ENCODE assay signal across 8 cellular contexts in the genomic region with DNA sequence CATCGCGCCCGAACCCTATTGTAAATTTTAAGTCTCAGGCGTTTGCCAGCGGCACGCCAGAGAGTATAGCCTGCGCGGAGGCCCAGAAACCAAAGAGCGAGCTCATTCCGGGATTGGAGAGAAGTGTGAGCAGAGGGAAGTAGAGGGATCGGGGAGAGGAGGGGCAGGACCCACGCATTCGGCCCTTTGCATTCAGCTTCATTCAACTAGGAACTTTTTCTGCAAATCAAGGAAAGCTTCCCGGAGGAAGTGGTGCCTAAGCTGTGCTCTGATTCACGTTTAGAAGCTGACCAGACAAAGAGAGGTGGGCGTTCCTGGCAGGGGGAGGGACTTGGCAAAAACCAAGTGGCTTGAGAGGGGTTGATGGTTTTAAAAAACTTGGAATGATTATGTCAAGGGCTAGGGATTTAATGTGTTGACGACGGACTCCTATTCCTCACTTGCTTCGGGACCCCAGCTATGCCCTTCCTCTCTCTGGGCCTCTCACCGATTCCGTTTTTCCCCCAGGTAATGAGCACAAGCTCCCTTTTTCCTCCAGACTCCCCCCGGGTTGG. TPM values are rescaled to one million over a fixed set of nuclear protein-coding genes. Genes with fewer than 3 reads are reported as not detected.
DNase-seq lines count a peak whose midpoint lies in the region; ATAC-seq, FAIRE-seq and TF ChIP-seq lines count a peak whose summit lies in the region.

No MANE protein-coding gene starts in this region.

- no peaks in the 10 kb centered on the region for H3K27me3 ChIP-seq in CD4-positive, CD25-positive, alpha-beta regulatory T cell (ENCODE audit: control insufficient read depth, insufficient read depth, low read length)
- H3K27me3 ChIP-seq in NT2/D1 (ENCODE audit: insufficient read depth, insufficient read length) (no peaks in the 10 kb centered on the region), astrocyte (ENCODE audit: insufficient read depth, low read length) (no peaks in the 10 kb centered on the region)

- DNase-seq in CD4-positive, CD25-positive, alpha-beta regulatory T cell = no peak
- DNase-seq in HT1080 (ENCODE audit: low read depth) (peak; percentile 90), NT2/D1 (ENCODE audit: low read depth, low spot score) (peak; percentile 83), astrocyte (ENCODE audit: low read depth) (peak; percentile 90), hippocampal formation (lab: John Stamatoyannopoulos, UW) (peak; percentile 91 to 97), sciatic nerve (ENCODE audit: low spot score) (peak; percentile 91), activated gamma-delta T cell (lab: John Stamatoyannopoulos, UW) (no peak)

- peak overlapping the region; percentile 86 for H3K9ac ChIP-seq in NT2/D1 (ENCODE audit: insufficient read length, low read depth)
- peak overlapping the region; percentile 90 for H3K9ac ChIP-seq in astrocyte (ENCODE audit: low read length)

- intact Hi-C loops in sciatic nerve (cut with DNase I) = loop anchor here (10.0 kb wide), 1 partner anchor 91 kb away; the partner anchor contains the start of genes NOSIP and PRRG2

- peaks cover 41% of the 10 kb centered on the region for H3K79me2 ChIP-seq in astrocyte (ENCODE audit: insufficient read depth, low read length)

- peak overlapping the region; percentile 85 for H3K4me2 ChIP-seq in astrocyte (ENCODE audit: low read length)

- peaks cover 0 to 1% (median 0%) of the 10 kb centered on the region in 7 donors for H3K9me3 Mint-ChIP-seq in CD4-positive, CD25-positive, alpha-beta regulatory T cell
- no peaks in the 10 kb centered on the region for H3K9me3 Mint-ChIP-seq in astrocyte (ENCODE audit: unreplicated experiment)

- peaks cover 51% of the 10 kb centered on the region for H3K4me1 ChIP-seq in CD4-positive, CD25-positive, alpha-beta regulatory T cell (ENCODE audit: control insufficient read depth, insufficient read depth, low read length, poor library complexity, severe bottlenecking)
- H3K4me1 ChIP-seq in NT2/D1 (ENCODE audit: insufficient read depth, insufficient read length) = peaks cover 11% of the 10 kb centered on the region
- peaks cover 23% of the 10 kb centered on the region for H3K4me1 ChIP-seq in astrocyte (ENCODE audit: insufficient read depth, low read length)

- peaks cover 5 to 56% (median 32%) of the 10 kb centered on the region in 4 donors for H3K4me1 Mint-ChIP-seq in CD4-positive, CD25-positive, alpha-beta regulatory T cell
- peaks cover 6% of the 10 kb centered on the region for H3K4me1 Mint-ChIP-seq in astrocyte (ENCODE audit: low read depth, unreplicated experiment)

- H4K20me1 ChIP-seq in astrocyte (ENCODE audit: insufficient read depth, low read length) = peaks cover 36% of the 10 kb centered on the region

- no peak for TF ChIP-seq CTCF in astrocyte (IDR thresholded peaks at IDR 0.05; ENCODE audit: insufficient read depth, low read depth, low read length)

- H3K27ac ChIP-seq in CD4-positive, CD25-positive, alpha-beta regulatory T cell (ENCODE audit: insufficient read depth, low read length, poor library complexity, severe bottlenecking) = peak overlapping the region; percentile 98
- H3K27ac ChIP-seq in astrocyte (ENCODE audit: low read depth, low read length) = peak overlapping the region; percentile 98

- H3K36me3 Mint-ChIP-seq in CD4-positive, CD25-positive, alpha-beta regulatory T cell = no peaks in the 10 kb centered on the region
- peaks cover 6% of the 10 kb centered on the region for H3K36me3 Mint-ChIP-seq in astrocyte (ENCODE audit: low read depth, unreplicated experiment)

- peaks cover 2% of the 10 kb centered on the region for H3K36me3 ChIP-seq in CD4-positive, CD25-positive, alpha-beta regulatory T cell (ENCODE audit: control insufficient read depth, insufficient read depth, low read length)
- peaks cover 35% of the 10 kb centered on the region for H3K36me3 ChIP-seq in NT2/D1 (ENCODE audit: insufficient read depth, insufficient read length, low read length)
- H3K36me3 ChIP-seq in astrocyte (ENCODE audit: insufficient read depth, low read length) = no peaks in the 10 kb centered on the region

- peak overlapping the region; percentile 99 to 100 (median 99) for H3K27ac Mint-ChIP-seq in CD4-positive, CD25-positive, alpha-beta regulatory T cell
- H3K27ac Mint-ChIP-seq in astrocyte (ENCODE audit: unreplicated experiment) = peak overlapping the region; percentile 100

- no peaks in the 10 kb centered on the region for H3K9me3 ChIP-seq in CD4-positive, CD25-positive, alpha-beta regulatory T cell (ENCODE audit: control insufficient read depth in 2 of 2, low read length in 2 of 2)
- H3K9me3 ChIP-seq in NT2/D1 (ENCODE audit: insufficient read depth, low read length) (no peaks in the 10 kb centered on the region), astrocyte (ENCODE audit: insufficient read depth, low read depth, low read length) (no peaks in the 10 kb centered on the region)

- peak overlapping the region; percentile 90 to 99 (median 98) for H3K4me3 Mint-ChIP-seq in CD4-positive, CD25-positive, alpha-beta regulatory T cell
- peak overlapping the region; percentile 93 for H3K4me3 Mint-ChIP-seq in astrocyte (ENCODE audit: unreplicated experiment)

- peak overlapping the region; percentile 86 for H3K4me3 ChIP-seq in CD4-positive, CD25-positive, alpha-beta regulatory T cell (ENCODE audit: low read depth, low read length)
- H3K4me3 ChIP-seq in NT2/D1 (ENCODE audit: insufficient read length, low read depth) (peak overlapping the region; percentile 72), astrocyte (ENCODE audit: insufficient read depth, low read depth, low read length) (peak overlapping the region; percentile 53)

- peak overlapping the region; percentile 92 for H2AFZ ChIP-seq in astrocyte (ENCODE audit: low read depth, low read length)

- H3K27me3 Mint-ChIP-seq in CD4-positive, CD25-positive, alpha-beta regulatory T cell = peaks cover 9% of the 10 kb centered on the region
- no peaks in the 10 kb centered on the region for H3K27me3 Mint-ChIP-seq in astrocyte (ENCODE audit: low read depth, unreplicated experiment)

- ATAC-seq in CD4-positive, CD25-positive, alpha-beta regulatory T cell (ENCODE audit: low read depth in 2 of 2) = no peak
- peak; percentile 16 for ATAC-seq in GM18873 (IDR thresholded peaks at IDR 0.05; ENCODE audit: low FRiP score, unreplicated experiment)
- peak; percentile 65 for ATAC-seq in sciatic nerve

- FAIRE-seq in astrocyte (lab: Jason Lieb, UNC) = no peak

RNA-seq across cellular contexts. Expression of gene PRMT1, which starts 0.9 kb away (rescaled TPM):
- 59.2 TPM for total RNA-seq in CD4-positive, CD25-positive, alpha-beta regulatory T cell
- 100 to 1,000 TPM; 101 to 118 (median 105) TPM for polyA plus RNA-seq in CD4-positive, CD25-positive, alpha-beta regulatory T cell
- total RNA-seq in HT1080 (2014; rRNA removed; shearing (Covaris generic)) = 540 and 551 TPM in 2 replicates
- polyA plus RNA-seq in HT1080 (2015; cell fraction: cytosol; rRNA removed) = 291 and 315 TPM in 2 replicates
- polyA plus RNA-seq in HT1080 (2015; cell fraction: nucleus; rRNA removed) = 331 and 369 TPM in 2 replicates
- total RNA-seq in astrocyte (215 and 235 TPM in 2 replicates), sciatic nerve (103 TPM)

RNA-seq across cellular contexts. Expression of gene BCL2L12, which starts 10.5 kb away (rescaled TPM):
- total RNA-seq in CD4-positive, CD25-positive, alpha-beta regulatory T cell = 13.6 TPM
- 10 to 100 TPM; 13.6 to 15.3 (median 15.1) TPM for polyA plus RNA-seq in CD4-positive, CD25-positive, alpha-beta regulatory T cell
- 21.2 and 26.0 TPM in 2 replicates for total RNA-seq in HT1080 (2014; rRNA removed; shearing (Covaris generic))
- polyA plus RNA-seq in HT1080 (2015; cell fraction: cytosol; rRNA removed) = 33.3 and 42.6 TPM in 2 replicates
- 24.6 and 28.6 TPM in 2 replicates for polyA plus RNA-seq in HT1080 (2015; cell fraction: nucleus; rRNA removed)
- total RNA-seq in astrocyte (26.6 and 31.5 TPM in 2 replicates), sciatic nerve (11.5 TPM)

RNA-seq across cellular contexts. Expression of gene IRF3, which starts 10.6 kb away (rescaled TPM):
- total RNA-seq in CD4-positive, CD25-positive, alpha-beta regulatory T cell = 235 TPM
- 100 to 1,000 TPM in 1 of 4 donors, 10 to 100 TPM in 3; 76.4 to 104 (median 95.9) TPM for polyA plus RNA-seq in CD4-positive, CD25-positive, alpha-beta regulatory T cell
- total RNA-seq in HT1080 (2014; rRNA removed; shearing (Covaris generic)) = 55.9 and 62.7 TPM in 2 replicates
- polyA plus RNA-seq in HT1080 (2015; cell fraction: cytosol; rRNA removed) = 35.0 and 43.5 TPM in 2 replicates
- 79.6 and 90.7 TPM in 2 replicates for polyA plus RNA-seq in HT1080 (2015; cell fraction: nucleus; rRNA removed)
- 63.0 and 68.1 TPM in 2 replicates for total RNA-seq in astrocyte
- 76.7 TPM for total RNA-seq in sciatic nerve

RNA-seq across cellular contexts. Expression of gene ADM5, which starts 13.2 kb away (rescaled TPM):
- total RNA-seq in CD4-positive, CD25-positive, alpha-beta regulatory T cell = 1.7 TPM
- polyA plus RNA-seq in CD4-positive, CD25-positive, alpha-beta regulatory T cell = under 1 TPM in 2 of 4 donors, not detected in 2; 0.10 to 0.34 TPM
- 9.6 and 11.1 TPM in 2 replicates for total RNA-seq in HT1080 (2014; rRNA removed; shearing (Covaris generic))
- polyA plus RNA-seq in HT1080 (2015; cell fraction: cytosol; rRNA removed) = 3.7 TPM in 2 replicates
- 29.3 TPM in 2 replicates for polyA plus RNA-seq in HT1080 (2015; cell fraction: nucleus; rRNA removed)
- total RNA-seq in astrocyte (0.65 and 1.6 TPM in 2 replicates), sciatic nerve (3.7 TPM)

RNA-seq across cellular contexts. Expression of gene CPT1C, which starts 14.7 kb away (rescaled TPM):
- 0.47 TPM for total RNA-seq in CD4-positive, CD25-positive, alpha-beta regulatory T cell
- polyA plus RNA-seq in CD4-positive, CD25-positive, alpha-beta regulatory T cell = under 1 TPM in 3 of 4 donors, not detected in 1; 0.41 to 0.84 (median 0.73) TPM
- total RNA-seq in HT1080 (2014; rRNA removed; shearing (Covaris generic)) = 0.84 TPM in 1 of 2 replicates, not detected in the other
- polyA plus RNA-seq in HT1080 (2015; cell fraction: cytosol; rRNA removed) = 0.30 TPM in 1 of 2 replicates, not detected in the other
- polyA plus RNA-seq in HT1080 (2015; cell fraction: nucleus; rRNA removed) = 0.33 TPM in 1 of 2 replicates, not detected in the other
- total RNA-seq in astrocyte (33.3 and 33.6 TPM in 2 replicates), sciatic nerve (5.9 TPM)

Comparison
In these comparisons a context has a peak if more than half of its experiments do, and no peak if none do; other contexts are left out.
1. ATAC-seq: peak in GM18873 (single experiment) and sciatic nerve (single experiment); none in CD4-positive, CD25-positive, alpha-beta regulatory T cell (0 of 2).
2. DNase-seq: peak in HT1080 (single experiment), NT2/D1 (single experiment), astrocyte (single experiment), hippocampal formation (2 of 2) and sciatic nerve (single experiment); none in CD4-positive, CD25-positive, alpha-beta regulatory T cell (0 of 3) and activated gamma-delta T cell (single experiment).
3. Peak in every context shown above with its lines, with median percentiles within 50 percentile points of each other: H3K4me3 ChIP-seq.